ENCODE assay signal across 12 cellular contexts in genomic region chr14:102474934-102475333, GRCh38. TPM values are rescaled to one million over a fixed set of nuclear protein-coding genes. Genes with fewer than 3 reads are reported as not detected.
A peak's percentile ranks its signal among the peaks of the same experiment; 100 is the strongest.
DNase-seq lines count a peak whose midpoint lies in the region; TF ChIP-seq lines count a peak whose summit lies in the region.
"Had no signal": no experiment of that assay in that cellular context is flagged by ENCODE, and none has a peak within 500 bp of the region (broad histone marks: within the 10 kb centered on the region; RNA-seq: fewer than 3 reads in every experiment).

No MANE protein-coding gene starts in this region.

- TF ChIP-seq POLR2A in ovary (IDR thresholded peaks at IDR 0.05), result no peak

- intact Hi-C loops in ovary (cut with DNase I), result no loop called here

- no peaks in the 10 kb centered on the region for H3K27me3 ChIP-seq in ovary
- H3K27me3 ChIP-seq in Karpas-422 (ENCODE audit: low read length), result no peaks in the 10 kb centered on the region
- H3K27me3 ChIP-seq: BLaER1 treated with 17β-estradiol and CSF1 and Interleukin-3, amounts not matched to agents 10 nM and 100 nM; esophagus muscularis mucosa had no signal

- no peaks in the 10 kb centered on the region for H4K20me1 ChIP-seq in Karpas-422 (ENCODE audit: insufficient read depth, low read depth, low read length)
- H4K20me1 ChIP-seq: BLaER1 treated with 17β-estradiol and CSF1 and Interleukin-3, amounts not matched to agents 10 nM and 100 nM had no signal

- H3K9me3 ChIP-seq in ovary (no peaks in the 10 kb centered on the region), Karpas-422 (ENCODE audit: low read length) (no peaks in the 10 kb centered on the region)
- H3K9me3 ChIP-seq: esophagus muscularis mucosa had no signal

- H3K4me2 ChIP-seq in Karpas-422 (ENCODE audit: low read depth, low read length, poor library complexity, severe bottlenecking), result no peak overlapping the region
- H3K4me2 ChIP-seq: BLaER1 treated with 17β-estradiol and CSF1 and Interleukin-3, amounts not matched to agents 10 nM and 100 nM; PC-9; smooth muscle cell had no signal

- H3K4me3 ChIP-seq in fibroblast of the aortic adventitia (ENCODE audit: low read depth, low read length) (no peak overlapping the region), ovary (no peak overlapping the region), Karpas-422 (ENCODE audit: low read length) (no peak overlapping the region)
- H3K4me3 ChIP-seq: BLaER1 treated with 17β-estradiol and CSF1 and Interleukin-3, amounts not matched to agents 10 nM and 100 nM; esophagus muscularis mucosa; PC-9; smooth muscle cell had no signal

- no peak for TF ChIP-seq EP300 in ovary (IDR thresholded peaks at IDR 0.05)

- peak; percentile 7 for DNase-seq in AG09319 (ENCODE audit: extremely low read depth, low read depth)
- peak; percentile 48 for DNase-seq in NCI-H2029 (lab: John Stamatoyannopoulos, UW)
- DNase-seq in fibroblast of the aortic adventitia (ENCODE audit: low read depth), result peak; percentile 31
- DNase-seq in ovary, result peak; percentile 58 to 85 (median 81)
- no peak for DNase-seq in GM19238 (ENCODE audit: insufficient read length, low spot score)
- DNase-seq in H4 (ENCODE audit: low spot score), result no peak
- DNase-seq in NCI-H1417 (lab: John Stamatoyannopoulos, UW), result no peak
- no peak for DNase-seq in Karpas-422
- DNase-seq: PC-9 had no signal

- TF ChIP-seq CTCF in AG09319 (IDR thresholded peaks at IDR 0.05; ENCODE audit: low read depth, low read length) (no peak), fibroblast of the aortic adventitia (IDR thresholded peaks at IDR 0.05; ENCODE audit: insufficient read depth, low read length) (no peak), ovary (IDR thresholded peaks at IDR 0.05) (no peak)

- H3K9ac ChIP-seq in Karpas-422 (ENCODE audit: low read length), result no peak overlapping the region
- H3K9ac ChIP-seq: BLaER1 treated with 17β-estradiol and CSF1 and Interleukin-3, amounts not matched to agents 10 nM and 100 nM had no signal

- H3K27ac ChIP-seq in ovary (no peak overlapping the region), Karpas-422 (ENCODE audit: low read length) (no peak overlapping the region)
- H3K27ac ChIP-seq: BLaER1 treated with 17β-estradiol and CSF1 and Interleukin-3, amounts not matched to agents 10 nM and 100 nM; esophagus muscularis mucosa; PC-9 had no signal

- no peak overlapping the region for H2AFZ ChIP-seq in Karpas-422 (ENCODE audit: low read length)
- H2AFZ ChIP-seq: PC-9 had no signal

- no peaks in the 10 kb centered on the region for H3K36me3 ChIP-seq in ovary
- no peaks in the 10 kb centered on the region for H3K36me3 ChIP-seq in Karpas-422 (ENCODE audit: insufficient read depth, low read length)

- H3K9me2 ChIP-seq in Karpas-422 (replicated peaks; ENCODE audit: insufficient read depth, low read length), result no peaks in the 10 kb centered on the region

- no peaks in the 10 kb centered on the region for H3K79me2 ChIP-seq in Karpas-422 (ENCODE audit: low read length)

- 17 to 53% (median 20%) methylated on average over 5 of the region's 5 CpGs for WGBS in ovary, 3 donors

- peaks cover 16% of the 10 kb centered on the region for H3K4me1 ChIP-seq in ovary (ENCODE audit: insufficient read depth)
- no peaks in the 10 kb centered on the region for H3K4me1 ChIP-seq in Karpas-422 (ENCODE audit: low read length)

RNA-seq across cellular contexts. Expression of gene ANKRD9, which starts 34.6 kb away (rescaled TPM):
- total RNA-seq in fibroblast of the aortic adventitia (ENCODE audit: low replicate concordance) (16.2 and 37.5 TPM in 2 replicates), ovary (10 to 100 TPM; 13.7 to 48.1 (median 20.9) TPM)
- 1 to 10 TPM; 2.2 to 6.7 TPM for polyA plus RNA-seq in ovary
- total RNA-seq in H4 (2014; rRNA removed; shearing (Covaris generic)), result 4.4 and 8.7 TPM in 2 replicates
- 0.04 TPM in 2 replicates for total RNA-seq in Karpas-422 (2014; rRNA removed; shearing (Covaris generic); ENCODE audit: low replicate concordance)

Comparison
In these comparisons a context has a peak if more than half of its experiments do, and no peak if none do; other contexts are left out.
1. DNase-seq: peak in AG09319 (single experiment), NCI-H2029 (single experiment), fibroblast of the aortic adventitia (single experiment) and ovary (5 of 5); none in GM19238 (single experiment), H4 (single experiment), NCI-H1417 (0 of 3) and Karpas-422 (single experiment).